Comparison of ENCODE assay signal across 8 cellular contexts in genomic region chr22:27880778-27881394, GRCh38. TPM values are rescaled to one million over a fixed set of nuclear protein-coding genes. Genes with fewer than 3 reads are reported as not detected.
A peak's percentile ranks its signal among the peaks of the same experiment; 100 is the strongest.
DNase-seq lines count a peak whose midpoint lies in the region; ATAC-seq and TF ChIP-seq lines count a peak whose summit lies in the region.

No MANE protein-coding gene starts in this region.

- H3K4me1 ChIP-seq in hepatocyte (ENCODE audit: insufficient read depth) (peaks cover 22% of the 10 kb centered on the region), sigmoid colon (peaks cover 0 to 99% (median 90%) of the 10 kb centered on the region in 4 donors)

- no peak for TF ChIP-seq EP300 in sigmoid colon (IDR thresholded peaks at IDR 0.05)

- peaks cover 43% of the 10 kb centered on the region for H3K79me2 ChIP-seq in hepatocyte

- H4K20me1 ChIP-seq in hepatocyte (ENCODE audit: insufficient read depth, poor library complexity, severe bottlenecking): no peaks in the 10 kb centered on the region

- ATAC-seq in GM21717 (IDR thresholded peaks at IDR 0.05; ENCODE audit: unreplicated experiment): no peak

- peak overlapping the region; percentile 61 for H3K27ac ChIP-seq in hepatocyte
- H3K27ac ChIP-seq in sigmoid colon: peak overlapping the region; percentile 82 to 87 (median 84)

- H3K36me3 ChIP-seq in hepatocyte (replicated peaks; ENCODE audit: insufficient read depth, low read depth) (no peaks in the 10 kb centered on the region), sigmoid colon (peaks cover 0 to 5% (median 0%) of the 10 kb centered on the region in 4 donors)

- H3K9me3 ChIP-seq in hepatocyte (ENCODE audit: low read depth): no peaks in the 10 kb centered on the region
- H3K9me3 ChIP-seq in sigmoid colon: no peaks in the 10 kb centered on the region

- peak overlapping the region; percentile 3 for H3K4me2 ChIP-seq in hepatocyte

- TF ChIP-seq CTCF in GM10266 (IDR thresholded peaks at IDR 0.05; ENCODE audit: control insufficient read depth, insufficient read depth, low read depth, missing control alignments) (peak; percentile 63), hepatocyte (IDR thresholded peaks at IDR 0.05; ENCODE audit: poor library complexity) (peak; percentile 83), sigmoid colon (IDR thresholded peaks at IDR 0.05) (peak; percentile 74 to 86 (median 80))

- WGBS in hepatocyte (ENCODE audit: low lambda C conversion rate, missing lambda C conversion rate): 39% methylated on average over 6 of the region's 6 CpGs
- 20 to 36% methylated on average over 6 of the region's 6 CpGs for WGBS in sigmoid colon, 2 donors

- H3K9me2 ChIP-seq in hepatocyte (replicated peaks; ENCODE audit: insufficient read depth): no peaks in the 10 kb centered on the region

- DNase-seq in A172 (ENCODE audit: low spot score): peak; percentile 39
- peak; percentile 20 for DNase-seq in GM10266 (ENCODE audit: extremely low spot score)
- peak; percentile 30 for DNase-seq in NCI-H345 treated with DMSO at 0.1 percent for 48 hours (lab: John Stamatoyannopoulos, UW; ENCODE audit: unreplicated experiment)
- peak; percentile 89 for DNase-seq in astrocyte of the hippocampus (ENCODE audit: low read depth, low spot score)
- DNase-seq in hepatocyte (ENCODE audit: low spot score): peak; percentile 79
- DNase-seq in sigmoid colon: no peak
- DNase-seq in activated CD8-positive, alpha-beta memory T cell treated with anti-CD3 and anti-CD28 coated beads, Interleukin-2, amount 50 U/mL, for 48 hours: no peak

- no peak overlapping the region for H3K4me3 ChIP-seq in hepatocyte
- no peak overlapping the region for H3K4me3 ChIP-seq in sigmoid colon

- H2AFZ ChIP-seq in hepatocyte: no peak overlapping the region

- no peak for TF ChIP-seq POLR2A in sigmoid colon (IDR thresholded peaks at IDR 0.05)

- intact Hi-C loops in sigmoid colon (cut with DNase I): loop anchor here (1.0 to 10.0 kb wide), 2 partner anchors 128 to 714 kb away; no protein-coding TSS in a partner anchor

- H3K27me3 ChIP-seq in hepatocyte: no peaks in the 10 kb centered on the region
- H3K27me3 ChIP-seq in sigmoid colon: no peaks in the 10 kb centered on the region

RNA-seq across cellular contexts. Expression of gene PITPNB, which starts 38.2 kb away (rescaled TPM):
- total RNA-seq in A172 (2014; rRNA removed; shearing (Covaris generic)): 10.0 and 13.4 TPM in 2 replicates
- 28.2 and 38.7 TPM in 2 replicates for total RNA-seq in hepatocyte
- 49.3 and 65.3 TPM in 2 replicates for polyA plus RNA-seq in hepatocyte
- 100 to 1,000 TPM in 2 of 4 donors, 10 to 100 TPM in 2; 79.9 to 135 (median 104) TPM for total RNA-seq in sigmoid colon
- polyA plus RNA-seq in sigmoid colon: 10 to 100 TPM; 20.4 to 32.6 (median 23.4) TPM

Comparison
In these comparisons a context has a peak if more than half of its experiments do, and no peak if none do; other contexts are left out.
1. DNase-seq: peak in A172 (single experiment), GM10266 (single experiment), NCI-H345 treated with DMSO at 0.1 percent for 48 hours (single experiment), astrocyte of the hippocampus (single experiment) and hepatocyte (single experiment); none in sigmoid colon (single experiment) and activated CD8-positive, alpha-beta memory T cell treated with anti-CD3 and anti-CD28 coated beads, Interleukin-2, amount 50 U/mL, for 48 hours (single experiment).
2. Peak in every context shown above with its lines, with median percentiles within 50 percentile points of each other: CTCF ChIP-seq.